8 cellular contexts compared by ENCODE assay signal in the genomic region with DNA sequence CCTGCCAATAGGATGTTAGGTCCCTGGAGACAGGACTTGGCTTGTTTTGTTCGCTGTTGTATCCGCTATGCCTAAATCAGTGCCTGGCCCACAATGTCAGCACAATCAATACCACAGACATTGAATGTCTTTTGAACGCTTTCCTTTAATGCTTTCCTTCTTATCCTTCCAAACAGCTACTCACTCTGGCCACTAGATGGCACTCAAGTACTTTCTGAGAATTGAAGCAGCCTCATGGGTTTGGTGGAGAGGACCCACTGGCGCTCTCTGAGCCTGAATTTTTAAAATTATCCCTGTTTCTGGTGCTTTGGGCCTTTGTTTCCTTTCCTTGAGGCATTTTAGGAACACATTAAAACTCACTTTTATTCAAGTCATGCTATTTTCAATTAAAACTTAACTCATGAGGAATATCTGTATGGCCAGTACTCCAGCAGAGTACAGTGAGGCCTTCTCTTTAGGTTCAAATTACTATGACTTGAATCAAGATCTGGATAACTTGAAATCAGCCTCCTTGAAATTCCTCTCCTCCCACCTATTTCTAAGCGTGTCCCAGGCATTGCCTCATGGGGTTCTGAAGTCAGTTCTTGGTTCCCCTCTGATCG. TPM values are rescaled to one million over a fixed set of nuclear protein-coding genes. Genes with fewer than 3 reads are reported as not detected.
A peak's percentile ranks its signal among the peaks of the same experiment; 100 is the strongest.
DNase-seq lines count a peak whose midpoint lies in the region; ATAC-seq, FAIRE-seq and TF ChIP-seq lines count a peak whose summit lies in the region.

No MANE protein-coding gene starts in this region.

- H3K36me3 Mint-ChIP-seq in effector memory CD8-positive, alpha-beta T cell (ENCODE audit: insufficient read depth), result peaks cover 15% of the 10 kb centered on the region
- no peaks in the 10 kb centered on the region for H3K36me3 Mint-ChIP-seq in naive B cell

- peak; percentile 79 for TF ChIP-seq CTCF in WI38 (IDR thresholded peaks at IDR 0.05; ENCODE audit: low read depth, low read length)

- peaks cover 30 to 37% of the 10 kb centered on the region in 2 donors for H3K4me1 Mint-ChIP-seq in effector memory CD8-positive, alpha-beta T cell (ENCODE audit: low read depth in 2 of 2)
- peaks cover 27 to 38% (median 29%) of the 10 kb centered on the region in 3 donors for H3K4me1 Mint-ChIP-seq in naive B cell

- peak; percentile 87 for FAIRE-seq in GM12892 (lab: Jason Lieb, UNC)

- H3K9me3 Mint-ChIP-seq in effector memory CD8-positive, alpha-beta T cell, result no peaks in the 10 kb centered on the region
- no peaks in the 10 kb centered on the region for H3K9me3 Mint-ChIP-seq in naive B cell

- peak; percentile 78 for DNase-seq in AG20443 (ENCODE audit: low spot score)
- DNase-seq in GM12892 (ENCODE audit: insufficient read length), result peak; percentile 38
- DNase-seq in NCI-H2171 (lab: John Stamatoyannopoulos, UW), result peak; percentile 54
- peak; percentile 54 to 59 (median 54) for DNase-seq in effector memory CD8-positive, alpha-beta T cell
- peak; percentile 71 for DNase-seq in naive B cell

- TF ChIP-seq POLR2A in GM12892 (IDR thresholded peaks at IDR 0.05; ENCODE audit: low read depth, low read length), result no peak

- H3K4me3 Mint-ChIP-seq in effector memory CD8-positive, alpha-beta T cell, result peak overlapping the region; percentile 41 to 60
- peak overlapping the region in 6 of 8 donors; percentile 3 to 62 (median 34) for H3K4me3 Mint-ChIP-seq in naive B cell

- H3K4me3 ChIP-seq in WI38 (ENCODE audit: low read depth, low read length), result no peak overlapping the region

- H3K27me3 Mint-ChIP-seq in effector memory CD8-positive, alpha-beta T cell, result no peaks in the 10 kb centered on the region
- H3K27me3 Mint-ChIP-seq in naive B cell, result peaks cover 0 to 5% (median 0%) of the 10 kb centered on the region in 3 donors

- no peak for ATAC-seq in effector memory CD8-positive, alpha-beta T cell (replicated peaks)
- no peak for ATAC-seq in naive B cell (ENCODE audit: low read depth in 2 of 2)
- ATAC-seq in GM21717 (IDR thresholded peaks at IDR 0.05; ENCODE audit: unreplicated experiment), result no peak
- ATAC-seq in HG03135 (IDR thresholded peaks at IDR 0.05; ENCODE audit: unreplicated experiment), result no peak

- peak overlapping the region; percentile 72 to 87 for H3K27ac Mint-ChIP-seq in effector memory CD8-positive, alpha-beta T cell
- peak overlapping the region; percentile 67 to 99 (median 86) for H3K27ac Mint-ChIP-seq in naive B cell

RNA-seq across cellular contexts. Expression of a gene that starts 3.2 kb away (rescaled TPM):
- polyA plus RNA-seq in GM12892 (2012; ENCODE audit: missing spikeins), result 20.1 TPM
- 10 to 100 TPM in 5 of 6 donors, 1 to 10 TPM in 1; 8.8 to 43.3 (median 18.2) TPM for polyA plus RNA-seq in naive B cell (ENCODE audit: low read depth in 6 of 6)
